ENCODE assay signal across 8 cellular contexts in genomic region chr9:122904466-122904822, GRCh38. TPM values are rescaled to one million over a fixed set of nuclear protein-coding genes. Genes with fewer than 3 reads are reported as not detected.
DNase-seq lines count a peak whose midpoint lies in the region; ATAC-seq and TF ChIP-seq lines count a peak whose summit lies in the region.

No MANE protein-coding gene starts in this region.

- peak overlapping the region; percentile 93 for H3K4me3 Mint-ChIP-seq in activated naive CD4-positive, alpha-beta T cell treated with anti-CD3 and anti-CD28 coated beads, Interleukin-2, amount 10 ng/mL, durations not matched to agents 7 days and 5 days

- peaks cover 19% of the 10 kb centered on the region for H3K4me1 ChIP-seq in cardiac muscle cell (ENCODE audit: low read depth)
- no peaks in the 10 kb centered on the region for H3K4me1 ChIP-seq in parathyroid adenoma

- H3K9me3 Mint-ChIP-seq in activated naive CD4-positive, alpha-beta T cell treated with anti-CD3 and anti-CD28 coated beads, Interleukin-2, amount 10 ng/mL, durations not matched to agents 7 days and 5 days: no peaks in the 10 kb centered on the region

- H3K36me3 ChIP-seq in cardiac muscle cell (no peaks in the 10 kb centered on the region), parathyroid adenoma (ENCODE audit: control insufficient read depth, insufficient read depth, low read length) (no peaks in the 10 kb centered on the region)

- H3K27me3 Mint-ChIP-seq in activated naive CD4-positive, alpha-beta T cell treated with anti-CD3 and anti-CD28 coated beads, Interleukin-2, amount 10 ng/mL, durations not matched to agents 7 days and 5 days: peaks cover 4% of the 10 kb centered on the region

- peak overlapping the region; percentile 95 for H3K27ac Mint-ChIP-seq in activated naive CD4-positive, alpha-beta T cell treated with anti-CD3 and anti-CD28 coated beads, Interleukin-2, amount 10 ng/mL, durations not matched to agents 7 days and 5 days

- H3K9me3 ChIP-seq in cardiac muscle cell (ENCODE audit: low read depth): no peaks in the 10 kb centered on the region
- no peaks in the 10 kb centered on the region for H3K9me3 ChIP-seq in parathyroid adenoma (ENCODE audit: control insufficient read depth, low read length)

- H3K27ac ChIP-seq in cardiac muscle cell (peak overlapping the region; percentile 97), parathyroid adenoma (peak overlapping the region; percentile 63)

- CTCF ChIA-PET in activated naive CD4-positive, alpha-beta T cell treated with anti-CD3 and anti-CD28 coated beads, Interleukin-2, amount 10 ng/mL, durations not matched to agents 7 days and 5 days (lab: Charles Lee): interaction anchor here (0.7 to 1.8 kb wide), 2 partner anchors 69 to 84 kb away, joined by 3 to 5 read pairs; no protein-coding TSS in a partner anchor

- peaks cover 23% of the 10 kb centered on the region for H3K36me3 Mint-ChIP-seq in activated naive CD4-positive, alpha-beta T cell treated with anti-CD3 and anti-CD28 coated beads, Interleukin-2, amount 10 ng/mL, durations not matched to agents 7 days and 5 days

- H3K4me2 ChIP-seq in parathyroid adenoma (ENCODE audit: low read length): peak overlapping the region; percentile 97

- ATAC-seq in Right ventricle myocardium inferior (peak; percentile 27), HG02678 (IDR thresholded peaks at IDR 0.05; ENCODE audit: unreplicated experiment) (peak; percentile 19)

- no peak overlapping the region for H3K9ac ChIP-seq in parathyroid adenoma

- H3K79me2 ChIP-seq in parathyroid adenoma: peaks cover 12% of the 10 kb centered on the region

- H2AFZ ChIP-seq in parathyroid adenoma: peak overlapping the region; percentile 71

- H3K27me3 ChIP-seq in cardiac muscle cell (no peaks in the 10 kb centered on the region), parathyroid adenoma (ENCODE audit: control insufficient read depth, insufficient read depth, low read length) (no peaks in the 10 kb centered on the region)

- intact Hi-C loops in Right ventricle myocardium inferior (cut with DNase I): loop anchor here (10.0 kb wide), 1 partner anchor 320 kb away; no protein-coding TSS in a partner anchor
- intact Hi-C loops in cardiac septum (cut with DNase I): loop anchor here (2.0 kb wide), 1 partner anchor 36 kb away; the partner anchor contains the start of gene RABGAP1

- peaks cover 28% of the 10 kb centered on the region for H3K4me1 Mint-ChIP-seq in activated naive CD4-positive, alpha-beta T cell treated with anti-CD3 and anti-CD28 coated beads, Interleukin-2, amount 10 ng/mL, durations not matched to agents 7 days and 5 days

- H3K4me3 ChIP-seq in cardiac muscle cell (peak overlapping the region; percentile 84), parathyroid adenoma (ENCODE audit: low read depth, low read length) (peak overlapping the region; percentile 93)

- TF ChIP-seq CTCF in cardiac muscle cell (IDR thresholded peaks at IDR 0.05; ENCODE audit: low read depth, low read length): no peak
- no peak for TF ChIP-seq CTCF in parathyroid adenoma (IDR thresholded peaks at IDR 0.05)

- DNase-seq in Right ventricle myocardium inferior (ENCODE audit: missing footprints) (peak; percentile 72), cardiac septum (ENCODE audit: low spot score) (no peak), NCI-H146 (lab: John Stamatoyannopoulos, UW) (peak; percentile 54), cardiac muscle cell (ENCODE audit: low read depth in 1 of 2, low spot score in 1 of 2) (peak; percentile 48 to 64), germinal center (ENCODE audit: low spot score) (no peak)
- DNase-seq in activated naive CD4-positive, alpha-beta T cell treated with anti-CD3 and anti-CD28 coated beads, Interleukin-2, amount 10 ng/mL, durations not matched to agents 7 days and 5 days: peak; percentile 36

RNA-seq across cellular contexts. Expression of gene RC3H2, which starts 0.7 kb away (rescaled TPM):
- total RNA-seq in Right ventricle myocardium inferior (35.1 TPM), cardiac septum (47.3 TPM), cardiac muscle cell (48.9 and 57.7 TPM in 2 replicates)
- 31.1 and 37.7 TPM in 2 replicates for polyA plus RNA-seq in cardiac muscle cell

RNA-seq across cellular contexts. Expression of gene ZBTB6, which starts 8.7 kb away (rescaled TPM):
- 5.3 TPM for total RNA-seq in Right ventricle myocardium inferior
- 6.6 TPM for total RNA-seq in cardiac septum
- total RNA-seq in cardiac muscle cell: 5.4 and 6.0 TPM in 2 replicates
- 2.5 and 4.5 TPM in 2 replicates for polyA plus RNA-seq in cardiac muscle cell

RNA-seq across cellular contexts. Expression of gene ZBTB26, which starts 26.9 kb away (rescaled TPM):
- total RNA-seq in Right ventricle myocardium inferior (4.6 TPM), cardiac septum (4.1 TPM), cardiac muscle cell (5.0 and 8.1 TPM in 2 replicates)
- 3.3 and 10.0 TPM in 2 replicates for polyA plus RNA-seq in cardiac muscle cell

RNA-seq across cellular contexts. Expression of gene RABGAP1, which starts 36.4 kb away (rescaled TPM):
- total RNA-seq in Right ventricle myocardium inferior (45.1 TPM), cardiac septum (49.3 TPM), cardiac muscle cell (29.8 and 44.4 TPM in 2 replicates)
- 37.4 and 39.4 TPM in 2 replicates for polyA plus RNA-seq in cardiac muscle cell

Comparison
In these comparisons a context has a peak if more than half of its experiments do, and no peak if none do; other contexts are left out.
1. DNase-seq: peak in Right ventricle myocardium inferior (single experiment), NCI-H146 (single experiment), activated naive CD4-positive, alpha-beta T cell treated with anti-CD3 and anti-CD28 coated beads, Interleukin-2, amount 10 ng/mL, durations not matched to agents 7 days and 5 days (single experiment) and cardiac muscle cell (2 of 2); none in cardiac septum (single experiment) and germinal center (single experiment).